In the genomic region with DNA sequence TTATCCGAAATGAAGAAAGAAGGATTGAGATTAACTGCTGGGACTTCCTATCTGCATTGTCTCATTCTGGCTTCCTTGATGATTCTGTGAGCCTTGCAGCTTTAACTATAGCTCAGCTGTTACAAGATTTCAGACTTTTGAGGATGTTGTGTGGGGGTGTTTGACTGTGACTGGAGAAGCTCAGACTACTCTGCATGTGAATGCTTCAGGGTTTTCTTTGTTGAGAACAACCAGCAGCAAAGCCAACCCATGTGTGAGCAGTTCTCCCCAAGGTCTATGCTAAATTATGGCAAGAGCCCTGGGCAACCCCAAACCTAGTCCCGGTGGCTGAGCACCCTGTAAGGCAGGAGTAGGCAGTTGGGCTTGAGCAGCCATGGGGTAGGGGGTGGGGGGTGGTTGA, we compare ENCODE assay signal across 1 cellular context.
TF ChIP-seq lines count a peak whose summit lies in the region.

No MANE protein-coding gene starts in this region.

TF ChIP-seq in SK-N-SH, 30 proteins besides CTCF, POLR2A, EP300 and RAD21:
- TF ChIP-seq, protein P1, sequence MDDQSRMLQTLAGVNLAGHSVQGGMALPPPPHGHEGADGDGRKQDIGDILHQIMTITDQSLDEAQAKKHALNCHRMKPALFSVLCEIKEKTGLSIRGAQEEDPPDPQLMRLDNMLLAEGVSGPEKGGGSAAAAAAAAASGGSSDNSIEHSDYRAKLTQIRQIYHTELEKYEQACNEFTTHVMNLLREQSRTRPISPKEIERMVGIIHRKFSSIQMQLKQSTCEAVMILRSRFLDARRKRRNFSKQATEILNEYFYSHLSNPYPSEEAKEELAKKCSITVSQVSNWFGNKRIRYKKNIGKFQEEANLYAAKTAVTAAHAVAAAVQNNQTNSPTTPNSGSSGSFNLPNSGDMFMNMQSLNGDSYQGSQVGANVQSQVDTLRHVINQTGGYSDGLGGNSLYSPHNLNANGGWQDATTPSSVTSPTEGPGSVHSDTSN (IDR thresholded peaks at IDR 0.05): no peak
- TF ChIP-seq RFX5 (IDR thresholded peaks at IDR 0.05; ENCODE audit: low read length) (no peak), FOXM1 (IDR thresholded peaks at IDR 0.05; ENCODE audit: low read depth) (no peak), MXI1 (IDR thresholded peaks at IDR 0.05; ENCODE audit: low read depth, low read length) (no peak), FOXJ3 (CRISPR knock-in tag; IDR thresholded peaks at IDR 0.05) (no peak), USF1 (IDR thresholded peaks at IDR 0.05; ENCODE audit: borderline replicate concordance, low read depth) (no peak), CHD2 (IDR thresholded peaks at IDR 0.05; ENCODE audit: low read length, partially characterized antibody) (no peak), EZH2phosphoT487 (IDR thresholded peaks at IDR 0.05; ENCODE audit: borderline replicate concordance, low read depth) (no peak), SMC3 (IDR thresholded peaks at IDR 0.05; ENCODE audit: low read depth, low read length) (no peak), FOSL2 (IDR thresholded peaks at IDR 0.05; ENCODE audit: borderline replicate concordance, low read depth) (no peak)
